11 cellular contexts compared by ENCODE assay signal in genomic region chr19:46824887-46825730, GRCh38. TPM values are rescaled to one million over a fixed set of nuclear protein-coding genes. Genes with fewer than 3 reads are reported as not detected.
DNase-seq lines count a peak whose midpoint lies in the region; ATAC-seq and TF ChIP-seq lines count a peak whose summit lies in the region.
"Had no signal": no experiment of that assay in that cellular context is flagged by ENCODE, and none has a peak within 500 bp of the region (broad histone marks: within the 10 kb centered on the region; RNA-seq: fewer than 3 reads in every experiment).

No MANE protein-coding gene starts in this region.

- CTCF ChIA-PET in T-cell (lab: Charles Lee): interaction anchor here in 1 of 2 donors (0.9 kb wide), 1 partner anchor 14 kb away, joined by 3 read pairs; no protein-coding TSS in a partner anchor

- in situ Hi-C loops in GM13977 (cut with MboI; ENCODE audit: low pct_unique_long_range_greater_than_20kb, low sequenced_read_pairs, unreplicated experiment): no loop called here

- H3K36me3 ChIP-seq in BLaER1 treated with 17β-estradiol and CSF1 and Interleukin-3, amounts not matched to agents 10 nM and 100 nM: no peaks in the 10 kb centered on the region
- no peaks in the 10 kb centered on the region for H3K36me3 ChIP-seq in right lobe of liver

- H3K4me3 Mint-ChIP-seq in T-cell: no peak overlapping the region

- H4K20me1 ChIP-seq in BLaER1 treated with 17β-estradiol and CSF1 and Interleukin-3, amounts not matched to agents 10 nM and 100 nM: peaks cover 0 to 10% (median 0%) of the 10 kb centered on the region in 11 experiments; a peak in 4 of 22 replicates

- H3K36me3 Mint-ChIP-seq in T-cell: no peaks in the 10 kb centered on the region

- peak overlapping the region; percentile 41 to 74 for H3K27ac Mint-ChIP-seq in T-cell
- H3K27ac Mint-ChIP-seq: activated T-helper 2 cell treated with anti-CD3 and anti-CD28 coated beads, Interferon-gamma antibody, Interleukin-2, Interleukin-4, amounts not matched to agents 10 μg/mL and 5 μg/mL and 100 μg/mL, durations not matched to agents 14 hours and 24 hours and 36 hours had no signal

- H3K4me1 Mint-ChIP-seq in T-cell: peaks cover 19 to 35% (median 23%) of the 10 kb centered on the region in 3 donors

- no peaks in the 10 kb centered on the region for H3K27me3 Mint-ChIP-seq in T-cell

- H3K4me2 ChIP-seq in BLaER1 treated with 17β-estradiol and CSF1 and Interleukin-3, amounts not matched to agents 10 nM and 100 nM: peak overlapping the region; percentile 65 to 94 (median 83)

- POLR2A ChIA-PET in T-cell (lab: Charles Lee): no interaction called here

- H3K9me3 Mint-ChIP-seq in T-cell: no peaks in the 10 kb centered on the region
- H3K9me3 Mint-ChIP-seq: activated T-helper 2 cell treated with anti-CD3 and anti-CD28 coated beads, Interferon-gamma antibody, Interleukin-2, Interleukin-4, amounts not matched to agents 10 μg/mL and 5 μg/mL and 100 μg/mL, durations not matched to agents 14 hours and 24 hours and 36 hours had no signal

- no peaks in the 10 kb centered on the region for H3K9me3 ChIP-seq in BLaER1 treated with 17β-estradiol and CSF1 and Interleukin-3, amounts not matched to agents 10 nM and 100 nM (replicated peaks in 1 of 11)
- no peaks in the 10 kb centered on the region for H3K9me3 ChIP-seq in right lobe of liver

- no peak for ATAC-seq in T-cell (replicated peaks in 1 of 4)
- peak; percentile 42 to 67 (median 62) for ATAC-seq in right lobe of liver
- ATAC-seq in HG02763 (IDR thresholded peaks at IDR 0.05; ENCODE audit: unreplicated experiment): no peak
- ATAC-seq in GM18520 (IDR thresholded peaks at IDR 0.05; ENCODE audit: unreplicated experiment): no peak
- ATAC-seq: SK-N-SH treated with all-trans-retinoic acid at 6 μM for 48 hours had no signal

- peaks cover 67 to 81% (median 74%) of the 10 kb centered on the region in 10 experiments for H3K4me1 ChIP-seq in BLaER1 treated with 17β-estradiol and CSF1 and Interleukin-3, amounts not matched to agents 10 nM and 100 nM
- no peaks in the 10 kb centered on the region for H3K4me1 ChIP-seq in right lobe of liver
- H3K4me1 ChIP-seq: parathyroid adenoma had no signal

- peak overlapping the region; percentile 31 to 74 (median 60); a peak in 20 of 22 replicates for H3K9ac ChIP-seq in BLaER1 treated with 17β-estradiol and CSF1 and Interleukin-3, amounts not matched to agents 10 nM and 100 nM
- H3K9ac ChIP-seq: parathyroid adenoma had no signal

- peak overlapping the region; percentile 47 to 93 (median 73); a peak in 21 of 22 replicates for H3K27ac ChIP-seq in BLaER1 treated with 17β-estradiol and CSF1 and Interleukin-3, amounts not matched to agents 10 nM and 100 nM
- no peak overlapping the region for H3K27ac ChIP-seq in right lobe of liver
- H3K27ac ChIP-seq: parathyroid adenoma had no signal

- TF ChIP-seq CTCF in GM13977 (IDR thresholded peaks at IDR 0.05; ENCODE audit: extremely low read depth, insufficient read depth, missing control alignments) (peak; percentile 17), right lobe of liver (IDR thresholded peaks at IDR 0.05) (no peak)

- no peaks in the 10 kb centered on the region for H3K27me3 ChIP-seq in BLaER1 treated with 17β-estradiol and CSF1 and Interleukin-3, amounts not matched to agents 10 nM and 100 nM
- H3K27me3 ChIP-seq in right lobe of liver: no peaks in the 10 kb centered on the region

- no peak for TF ChIP-seq POLR2A in right lobe of liver (IDR thresholded peaks at IDR 0.05)

- peak overlapping the region in 5 of 10 experiments; percentile 2 to 48 (median 25); a peak in 6 of 20 replicates for H3K4me3 ChIP-seq in BLaER1 treated with 17β-estradiol and CSF1 and Interleukin-3, amounts not matched to agents 10 nM and 100 nM
- no peak overlapping the region for H3K4me3 ChIP-seq in right lobe of liver

- intact Hi-C loops in right lobe of liver (cut with DNase I): no loop called here

- WGBS in right lobe of liver (ENCODE audit: insufficient coverage, low coverage, low lambda C conversion rate, missing lambda C conversion rate): 69% methylated on average over 18 of the region's 21 CpGs

- no peak for DNase-seq in GM13977 (ENCODE audit: low spot score)
- DNase-seq in T-cell: no peak
- DNase-seq in right lobe of liver: no peak
- DNase-seq in NCI-H1092 treated with DMSO at 0.1 percent for 48 hours (lab: John Stamatoyannopoulos, UW): no peak
- no peak for DNase-seq in NCI-H2196 treated with DMSO at 0.1 percent for 48 hours (lab: John Stamatoyannopoulos, UW; ENCODE audit: unreplicated experiment)

RNA-seq across cellular contexts. Expression of gene AP2S1, which starts 25.5 kb away (rescaled TPM):
- total RNA-seq in T-cell: 10 to 100 TPM; 36.6 to 51.5 (median 49.1) TPM
- total RNA-seq in right lobe of liver: 10 to 100 TPM; 67.2 to 82.6 (median 73.6) TPM

RNA-seq across cellular contexts. Expression of gene ARHGAP35, which starts 35.7 kb away (rescaled TPM):
- 10 to 100 TPM; 28.7 to 48.1 (median 37.7) TPM for total RNA-seq in T-cell
- 10 to 100 TPM; 33.5 to 54.4 (median 47.8) TPM for total RNA-seq in right lobe of liver

RNA-seq across cellular contexts. Expression of gene SLC1A5, which starts 36.7 kb away (rescaled TPM):
- total RNA-seq in T-cell (10 to 100 TPM in 4 of 5 donors, 1 to 10 TPM in 1; 7.6 to 50.5 (median 47.7) TPM), right lobe of liver (1 to 10 TPM; 1.8 to 8.0 (median 4.4) TPM)

Comparison
In these comparisons a context has a peak if more than half of its experiments do, and no peak if none do; other contexts are left out.
1. H3K27ac ChIP-seq: peak in BLaER1 treated with 17β-estradiol and CSF1 and Interleukin-3, amounts not matched to agents 10 nM and 100 nM (11 of 11); none in right lobe of liver (0 of 3).
2. ATAC-seq: peak in right lobe of liver (4 of 4); none in T-cell (0 of 4), HG02763 (single experiment) and GM18520 (single experiment).